Comparison of ENCODE assay signal across 19 cellular contexts in genomic region chr18:77015176-77015575, GRCh38.
DNase-seq lines count a peak whose midpoint lies in the region; ATAC-seq and TF ChIP-seq lines count a peak whose summit lies in the region.
"Had no signal": no experiment of that assay in that cellular context is flagged by ENCODE, and none has a peak within 500 bp of the region (broad histone marks: within the 10 kb centered on the region; RNA-seq: fewer than 3 reads in every experiment).

No MANE protein-coding gene starts in this region.

- CTCF ChIA-PET in MCF 10A (lab: Yijun Ruan, JAX), result interaction anchor here (1.9 kb wide), 1 partner anchor 15 kb away, joined by 11 read pairs; no protein-coding TSS in a partner anchor

- H3K27me3 Mint-ChIP-seq in MCF 10A (ENCODE audit: insufficient read depth, unreplicated experiment), result no peaks in the 10 kb centered on the region
- H3K27me3 Mint-ChIP-seq: activated B cell treated with CpG ODN at 0.5 μM for 24 hours; activated T-helper 17 cell treated with anti-CD3 and anti-CD28 coated beads, Interleukin-2, amount 50 U/mL, for 72 hours had no signal

- no peak overlapping the region for H3K27ac Mint-ChIP-seq in MCF 10A (ENCODE audit: low read depth, unreplicated experiment)
- H3K27ac Mint-ChIP-seq: activated B cell treated with CpG ODN at 0.5 μM for 24 hours had no signal

- H3K4me2 ChIP-seq in smooth muscle cell, result no peak overlapping the region

- H4K20me1 ChIP-seq in smooth muscle cell (ENCODE audit: low read depth), result no peaks in the 10 kb centered on the region

- H3K9me3 Mint-ChIP-seq in MCF 10A (ENCODE audit: unreplicated experiment), result peaks cover 14% of the 10 kb centered on the region
- H3K9me3 Mint-ChIP-seq: activated B cell treated with CpG ODN at 0.5 μM for 24 hours; activated T-helper 17 cell treated with anti-CD3 and anti-CD28 coated beads, Interleukin-2, amount 50 U/mL, for 72 hours had no signal

- H3K27ac ChIP-seq in breast epithelium, result no peak overlapping the region
- H3K27ac ChIP-seq in dorsolateral prefrontal cortex, result peak overlapping the region in 53 of 59 donors; percentile 52 to 99 (median 91)
- peak overlapping the region; percentile 48 for H3K27ac ChIP-seq in temporal lobe (ENCODE audit: low read depth, low read length)
- H3K27ac ChIP-seq in smooth muscle cell (ENCODE audit: low read depth), result no peak overlapping the region
- H3K27ac ChIP-seq: SJCRH30 had no signal

- no peaks in the 10 kb centered on the region for H3K79me2 ChIP-seq in smooth muscle cell (ENCODE audit: low read depth)

- H3F3A ChIP-seq in smooth muscle cell (ENCODE audit: low read depth), result no peaks in the 10 kb centered on the region

- H3K4me1 ChIP-seq in breast epithelium (peaks cover 0 to 5% of the 10 kb centered on the region in 2 donors), smooth muscle cell (ENCODE audit: low read depth) (no peaks in the 10 kb centered on the region)
- H3K4me1 ChIP-seq: SJCRH30 had no signal

- no peak overlapping the region for H2AFZ ChIP-seq in smooth muscle cell (ENCODE audit: low read depth)

- WGBS in smooth muscle cell (ENCODE audit: low lambda C conversion rate), result 88% methylated on average over 4 of the region's 4 CpGs

- DNase-seq in MCF 10A (ENCODE audit: unreplicated experiment), result no peak
- DNase-seq in breast epithelium (ENCODE audit: low spot score in 2 of 2), result no peak
- DNase-seq in NB4 (ENCODE audit: low read depth), result peak; percentile 67
- DNase-seq in dorsolateral prefrontal cortex, result peak in 1 of 10 donors; percentile 9
- DNase-seq in T-helper 1 cell, result no peak
- DNase-seq in smooth muscle cell (lab: John Stamatoyannopoulos, UW; ENCODE audit: unreplicated experiment), result no peak
- DNase-seq: activated B cell treated with CpG ODN at 0.5 μM for 24 hours; effector CD8-positive, alpha-beta T cell; mucosa of descending colon; NCI-H2029 treated with DMSO at 0.1 percent for 48 hours; NCI-H446 treated with DMSO at 0.1 percent for 48 hours; SJCRH30; stimulated activated CD4-positive, alpha-beta T cell treated with anti-CD3 and anti-CD28 coated beads, Interleukin-12 subunit alpha, Interleukin-12 subunit beta, amount 100 ng/mL, for 4 hours; testis had no signal

- H3K27me3 ChIP-seq in breast epithelium (no peaks in the 10 kb centered on the region), dorsolateral prefrontal cortex (no peaks in the 10 kb centered on the region), smooth muscle cell (ENCODE audit: low read depth) (no peaks in the 10 kb centered on the region)
- H3K27me3 ChIP-seq: adrenal gland, esophagus muscularis mucosa, SJCRH30, testis had no signal

- POLR2A ChIA-PET in MCF 10A (lab: Yijun Ruan, JAX), result interaction anchor here (0.6 kb wide), 1 partner anchor 21 kb away, joined by 3 read pairs; no protein-coding TSS in a partner anchor

- TF ChIP-seq POLR2A in breast epithelium (IDR thresholded peaks at IDR 0.05) (no peak), NB4 (IDR thresholded peaks at IDR 0.05; ENCODE audit: extremely low read depth, insufficient read length) (no peak)

- no peaks in the 10 kb centered on the region for H3K36me3 ChIP-seq in breast epithelium
- H3K36me3 ChIP-seq in smooth muscle cell (ENCODE audit: low read depth), result no peaks in the 10 kb centered on the region
- H3K36me3 ChIP-seq: adrenal gland, SJCRH30 had no signal

- H3K4me1 Mint-ChIP-seq in MCF 10A (ENCODE audit: insufficient read depth, unreplicated experiment), result no peaks in the 10 kb centered on the region

- H3K9ac ChIP-seq in smooth muscle cell (ENCODE audit: low read depth), result no peak overlapping the region

- H3K4me3 ChIP-seq in breast epithelium (no peak overlapping the region), NB4 (ENCODE audit: low read depth, low read length) (no peak overlapping the region), dorsolateral prefrontal cortex (peak overlapping the region; percentile 4 to 84 (median 61)), smooth muscle cell (no peak overlapping the region)
- H3K4me3 ChIP-seq: adrenal gland, esophagus muscularis mucosa, mucosa of descending colon, SJCRH30, testis had no signal

- ATAC-seq in HG02623 (IDR thresholded peaks at IDR 0.05; ENCODE audit: unreplicated experiment), result no peak
- ATAC-seq: activated T-helper 17 cell treated with anti-CD3 and anti-CD28 coated beads, Interleukin-2, amount 50 U/mL, for 72 hours; mucosa of descending colon had no signal

- H3K4me3 Mint-ChIP-seq in MCF 10A (ENCODE audit: unreplicated experiment), result no peak overlapping the region
- H3K4me3 Mint-ChIP-seq: activated B cell treated with CpG ODN at 0.5 μM for 24 hours; activated T-helper 17 cell treated with anti-CD3 and anti-CD28 coated beads, Interleukin-2, amount 50 U/mL, for 72 hours had no signal

- peaks cover 12% of the 10 kb centered on the region for H3K36me3 Mint-ChIP-seq in MCF 10A (ENCODE audit: insufficient read depth, unreplicated experiment)

- no peaks in the 10 kb centered on the region for H3K9me3 ChIP-seq in breast epithelium
- H3K9me3 ChIP-seq in smooth muscle cell (replicated peaks; ENCODE audit: low read depth), result no peaks in the 10 kb centered on the region
- H3K9me3 ChIP-seq: adrenal gland, esophagus muscularis mucosa, mucosa of descending colon, SJCRH30, testis had no signal

- TSS peak; percentile 16 for BruUV-seq in MCF 10A (replicated peaks; lab: Mats Ljungman, UMichigan)

- intact Hi-C loops in MCF 10A (cut with micrococcal nuclease), result no loop called here
- intact Hi-C loops in breast epithelium (cut with DNase I; ENCODE audit: low total_unique reads), result no loop called here
- intact Hi-C loops in dorsolateral prefrontal cortex (cut with DNase I), result no loop called here

- no peak for TF ChIP-seq CTCF in MCF 10A (IDR thresholded peaks at IDR 0.05; ENCODE audit: unreplicated experiment)
- no peak for TF ChIP-seq CTCF in breast epithelium (IDR thresholded peaks at IDR 0.05)
- no peak for TF ChIP-seq CTCF in NB4 (IDR thresholded peaks at IDR 0.05; ENCODE audit: low read depth, low read length)
- no peak for TF ChIP-seq CTCF in dorsolateral prefrontal cortex (IDR thresholded peaks at IDR 0.05 in 54 of 56, conservative IDR thresholded peaks at IDR 0.05 in 2 of 56; ENCODE audit: low read depth in 1 of 56, partially characterized antibody in 56 of 56)
- TF ChIP-seq CTCF in smooth muscle cell (IDR thresholded peaks at IDR 0.05; ENCODE audit: borderline replicate concordance, insufficient read depth, poor library complexity, severe bottlenecking), result no peak

Comparison
In these comparisons a context has a peak if more than half of its experiments do, and no peak if none do; other contexts are left out.
1. H3K27ac ChIP-seq: peak in dorsolateral prefrontal cortex (53 of 59) and temporal lobe (single experiment); none in breast epithelium (0 of 2) and smooth muscle cell (single experiment).
2. H3K4me3 ChIP-seq: peak in dorsolateral prefrontal cortex (59 of 59); none in breast epithelium (0 of 3), NB4 (single experiment) and smooth muscle cell (single experiment).